In genomic region chr16:10262377-10263132, GRCh38 we compare ENCODE assay signal across 9 cellular contexts.
"Had no signal": no experiment of that assay in that cellular context is flagged by ENCODE, and none has a peak within 500 bp of the region (broad histone marks: within the 10 kb centered on the region; RNA-seq: fewer than 3 reads in every experiment).

No MANE protein-coding gene starts in this region.

- ATAC-seq: HCT116 had no signal

- H3K4me3 Mint-ChIP-seq: HFFc6 had no signal

- H3K9me3 ChIP-seq: HAP-1 had no signal

- H3K4me3 ChIP-seq: GM23248, HAP-1 had no signal

- H3K36me3 ChIP-seq: HAP-1 had no signal

- H2AFZ ChIP-seq: GM23248 had no signal

- H3K27ac Mint-ChIP-seq: HFFc6, IgD-negative memory B cell had no signal

- H3K9ac ChIP-seq: GM23248 had no signal

- DNase-seq: GM23248, GOT3, H7, HFFc6, KG1 had no signal

- H3K9me3 Mint-ChIP-seq: HFFc6, IgD-negative memory B cell had no signal

- H3K27ac ChIP-seq: GM23248 had no signal

- H3K4me1 ChIP-seq: HAP-1 had no signal

- H3K27me3 Mint-ChIP-seq: IgD-negative memory B cell had no signal

- FAIRE-seq: HTR-8/SVneo had no signal

- H3K36me3 Mint-ChIP-seq: IgD-negative memory B cell had no signal
